Comparison of ENCODE assay signal across 28 cellular contexts in the genomic region with DNA sequence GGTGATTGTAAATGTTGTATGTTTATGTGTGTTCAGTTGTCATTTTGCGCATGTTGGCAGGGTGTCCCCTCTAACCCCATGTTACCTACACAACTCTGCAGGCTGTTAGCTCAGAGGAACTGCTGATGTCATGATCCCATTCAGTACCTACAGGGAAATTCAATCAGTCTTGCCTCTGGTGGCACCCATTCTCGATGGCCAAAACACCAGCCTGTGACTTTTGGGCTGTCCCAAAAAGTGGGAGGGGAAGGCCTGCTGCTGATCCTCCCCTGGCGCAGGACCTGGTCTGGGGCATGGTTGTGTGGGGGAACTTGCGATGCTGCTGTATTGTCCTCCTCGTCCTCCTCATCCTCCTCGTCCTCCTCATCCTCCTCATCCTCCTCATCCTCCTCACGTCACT.
"Had no signal": no experiment of that assay in that cellular context is flagged by ENCODE, and none has a peak within 500 bp of the region (broad histone marks: within the 10 kb centered on the region; RNA-seq: fewer than 3 reads in every experiment).

No MANE protein-coding gene starts in this region.

- ATAC-seq: left lobe of liver; naive thymus-derived CD8-positive, alpha-beta T cell; pancreas; psoas muscle; right cardiac atrium; T-helper 17 cell had no signal

- H3K27ac Mint-ChIP-seq: activated CD4-positive, alpha-beta memory T cell treated with anti-CD3 and anti-CD28 coated beads for 36 hours; activated naive CD4-positive, alpha-beta T cell treated with anti-CD3 and anti-CD28 coated beads, Interleukin-2, amount 10 ng/mL, durations not matched to agents 7 days and 5 days; naive thymus-derived CD8-positive, alpha-beta T cell; T-helper 17 cell had no signal

- FAIRE-seq: endometrium, frontal cortex, pancreas had no signal

- H3K27ac ChIP-seq: brain microvascular endothelial cell, coronary artery, hepatocyte, neutrophil, pancreas, psoas muscle, stomach, testis, vagina had no signal

- H3K36me3 Mint-ChIP-seq: activated CD4-positive, alpha-beta memory T cell treated with anti-CD3 and anti-CD28 coated beads for 36 hours; activated naive CD4-positive, alpha-beta T cell treated with anti-CD3 and anti-CD28 coated beads, Interleukin-2, amount 10 ng/mL, durations not matched to agents 7 days and 5 days had no signal

- H3K4me1 Mint-ChIP-seq: activated naive CD4-positive, alpha-beta T cell treated with anti-CD3 and anti-CD28 coated beads, Interleukin-2, amount 10 ng/mL, durations not matched to agents 7 days and 5 days; central memory CD8-positive, alpha-beta T cell; naive thymus-derived CD8-positive, alpha-beta T cell had no signal

- H3K27me3 Mint-ChIP-seq: activated CD4-positive, alpha-beta memory T cell treated with anti-CD3 and anti-CD28 coated beads for 36 hours; naive thymus-derived CD8-positive, alpha-beta T cell; T-helper 17 cell; type B pancreatic cell had no signal

- DNase-seq: activated CD4-positive, alpha-beta memory T cell treated with anti-CD3 and anti-CD28 coated beads for 36 hours; activated CD4-positive, alpha-beta T cell treated with anti-CD3 and anti-CD28 coated beads for 4 hours; activated CD4-positive, CD25-positive, alpha-beta regulatory T cell; activated effector memory CD4-positive, alpha-beta T cell treated with anti-CD3 and anti-CD28 coated beads, Interleukin-2, amount 50 U/mL, for 16 hours; activated naive CD4-positive, alpha-beta T cell treated with anti-CD3 and anti-CD28 coated beads, Interleukin-2, amount 10 ng/mL, durations not matched to agents 7 days and 5 days; aorta; brain microvascular endothelial cell; erythroblast; glutamatergic neuron; immature natural killer cell; naive thymus-derived CD8-positive, alpha-beta T cell; pancreas; psoas muscle; stimulated activated CD4-positive, alpha-beta T cell treated with anti-CD3 and anti-CD28 coated beads, Interleukin-12 subunit alpha, Interleukin-12 subunit beta, amount 100 ng/mL, for 4 hours; stomach; SW 1271; T-helper 17 cell; testis had no signal

- H3K9me3 Mint-ChIP-seq: activated CD4-positive, alpha-beta memory T cell treated with anti-CD3 and anti-CD28 coated beads for 36 hours; activated naive CD4-positive, alpha-beta T cell treated with anti-CD3 and anti-CD28 coated beads, Interleukin-2, amount 10 ng/mL, durations not matched to agents 7 days and 5 days; central memory CD8-positive, alpha-beta T cell; immature natural killer cell; naive thymus-derived CD8-positive, alpha-beta T cell; type B pancreatic cell had no signal

- H3K4me3 Mint-ChIP-seq: activated CD4-positive, alpha-beta memory T cell treated with anti-CD3 and anti-CD28 coated beads for 36 hours; activated naive CD4-positive, alpha-beta T cell treated with anti-CD3 and anti-CD28 coated beads, Interleukin-2, amount 10 ng/mL, durations not matched to agents 7 days and 5 days; central memory CD8-positive, alpha-beta T cell; immature natural killer cell; T-helper 17 cell; type B pancreatic cell had no signal
